Comparison of ENCODE assay signal across 7 cellular contexts in genomic region chr14:30656190-30656632, GRCh38. TPM values are rescaled to one million over a fixed set of nuclear protein-coding genes. Genes with fewer than 3 reads are reported as not detected.
DNase-seq lines count a peak whose midpoint lies in the region; ATAC-seq and TF ChIP-seq lines count a peak whose summit lies in the region.

No MANE protein-coding gene starts in this region.

- no peak overlapping the region for H3K4me3 Mint-ChIP-seq in naive thymus-derived CD4-positive, alpha-beta T cell

- POLR2A ChIA-PET in naive thymus-derived CD4-positive, alpha-beta T cell (lab: Charles Lee), result no interaction called here

- intact Hi-C loops in esophagus muscularis mucosa (cut with DNase I), result loop anchor here (5.0 kb wide), 1 partner anchor 36 kb away; no protein-coding TSS in a partner anchor
- intact Hi-C loops in naive thymus-derived CD4-positive, alpha-beta T cell (cut with micrococcal nuclease), result loop anchor here (1.0 to 10.0 kb wide), 7 partner anchors 15 to 701 kb away; no protein-coding TSS in a partner anchor

- H3K9me3 Mint-ChIP-seq in naive thymus-derived CD4-positive, alpha-beta T cell, result no peaks in the 10 kb centered on the region

- H3K36me3 ChIP-seq in esophagus muscularis mucosa, result peaks cover 6 to 72% (median 55%) of the 10 kb centered on the region in 4 donors
- H3K36me3 ChIP-seq in naive thymus-derived CD4-positive, alpha-beta T cell (ENCODE audit: control insufficient read depth in 2 of 3, insufficient read depth in 3 of 3, low read length in 3 of 3), result peaks cover 9 to 33% (median 15%) of the 10 kb centered on the region in 3 experiments

- no peak overlapping the region for H3K27ac ChIP-seq in esophagus muscularis mucosa (replicated peaks in 1 of 4)
- H3K27ac ChIP-seq in naive thymus-derived CD4-positive, alpha-beta T cell (ENCODE audit: low read depth, low read length), result no peak overlapping the region

- H3K4me1 ChIP-seq in esophagus muscularis mucosa, result no peaks in the 10 kb centered on the region
- H3K4me1 ChIP-seq in naive thymus-derived CD4-positive, alpha-beta T cell (ENCODE audit: control insufficient read depth in 2 of 2, insufficient read depth in 2 of 2, low read length in 2 of 2), result no peaks in the 10 kb centered on the region

- TF ChIP-seq POLR2A in esophagus muscularis mucosa (IDR thresholded peaks at IDR 0.05; ENCODE audit: low read depth), result no peak

- H3K27me3 ChIP-seq in esophagus muscularis mucosa, result no peaks in the 10 kb centered on the region
- no peaks in the 10 kb centered on the region for H3K27me3 ChIP-seq in naive thymus-derived CD4-positive, alpha-beta T cell (ENCODE audit: control insufficient read depth in 2 of 2, insufficient read depth in 2 of 2, low read length in 2 of 2)

- TF ChIP-seq EP300 in esophagus muscularis mucosa (IDR thresholded peaks at IDR 0.05), result no peak

- no peaks in the 10 kb centered on the region for H3K27me3 Mint-ChIP-seq in naive thymus-derived CD4-positive, alpha-beta T cell

- H3K4me3 ChIP-seq in WI38 (ENCODE audit: low read depth, low read length) (no peak overlapping the region), esophagus muscularis mucosa (no peak overlapping the region)
- no peak overlapping the region for H3K4me3 ChIP-seq in naive thymus-derived CD4-positive, alpha-beta T cell (ENCODE audit: low read length)

- peak; percentile 58 for DNase-seq in ELR (ENCODE audit: low read depth)
- DNase-seq in HT-29 (ENCODE audit: low spot score), result peak; percentile 49
- DNase-seq in esophagus muscularis mucosa (ENCODE audit: extremely low spot score), result no peak
- peak in 5 of 9 donors; percentile 6 to 31 (median 29) for DNase-seq in naive thymus-derived CD4-positive, alpha-beta T cell
- DNase-seq in SHP77 treated with DMSO at 0.1 percent for 48 hours (lab: John Stamatoyannopoulos, UW), result no peak

- H3K4me1 Mint-ChIP-seq in naive thymus-derived CD4-positive, alpha-beta T cell, result no peaks in the 10 kb centered on the region

- peak; percentile 39; the same call in 1 of the 2 replicates for TF ChIP-seq CTCF in WI38 (IDR thresholded peaks at IDR 0.05; ENCODE audit: low read depth, low read length)
- peak; percentile 48 to 75 (median 48) for TF ChIP-seq CTCF in esophagus muscularis mucosa (IDR thresholded peaks at IDR 0.05)

- WGBS in esophagus muscularis mucosa, result 60% methylated on average over 8 of the region's 8 CpGs

- peak; percentile 72 for ATAC-seq in naive thymus-derived CD4-positive, alpha-beta T cell
- ATAC-seq in HG03139 (IDR thresholded peaks at IDR 0.05; ENCODE audit: unreplicated experiment), result no peak

- H3K9me3 ChIP-seq in esophagus muscularis mucosa, result no peaks in the 10 kb centered on the region
- no peaks in the 10 kb centered on the region for H3K9me3 ChIP-seq in naive thymus-derived CD4-positive, alpha-beta T cell (ENCODE audit: control insufficient read depth in 2 of 3, low read length in 3 of 3)

- CTCF ChIA-PET in naive thymus-derived CD4-positive, alpha-beta T cell (lab: Charles Lee), result interaction anchor here (0.7 kb wide), 1 partner anchor 25 kb away, joined by 5 read pairs; no protein-coding TSS in a partner anchor

- H3K27ac Mint-ChIP-seq in naive thymus-derived CD4-positive, alpha-beta T cell, result no peak overlapping the region

- peaks cover 4 to 32% (median 24%) of the 10 kb centered on the region in 5 donors for H3K36me3 Mint-ChIP-seq in naive thymus-derived CD4-positive, alpha-beta T cell

RNA-seq across cellular contexts. Expression of gene SCFD1, which starts 34.1 kb away (rescaled TPM):
- 30.6 and 41.0 TPM in 2 replicates for total RNA-seq in HT-29 (2014; rRNA removed; shearing (Covaris generic))
- total RNA-seq in esophagus muscularis mucosa, result 10 to 100 TPM; 29.6 to 45.7 (median 33.0) TPM
- 10 to 100 TPM; 63.2 to 75.4 (median 68.2) TPM for total RNA-seq in naive thymus-derived CD4-positive, alpha-beta T cell
- polyA plus RNA-seq in naive thymus-derived CD4-positive, alpha-beta T cell, result 10 to 100 TPM; 59.5 to 62.4 TPM

Comparison
In these comparisons a context has a peak if more than half of its experiments do, and no peak if none do; other contexts are left out.
1. DNase-seq: peak in ELR (single experiment), HT-29 (single experiment) and naive thymus-derived CD4-positive, alpha-beta T cell (5 of 9); none in esophagus muscularis mucosa (single experiment) and SHP77 treated with DMSO at 0.1 percent for 48 hours (single experiment).